ENCODE assay signal across 16 cellular contexts in genomic region chr1:29096255-29096896, GRCh38. TPM values are rescaled to one million over a fixed set of nuclear protein-coding genes. Genes with fewer than 3 reads are reported as not detected.
A peak's percentile ranks its signal among the peaks of the same experiment; 100 is the strongest.
DNase-seq lines count a peak whose midpoint lies in the region; TF ChIP-seq lines count a peak whose summit lies in the region.
"Had no signal": no experiment of that assay in that cellular context is flagged by ENCODE, and none has a peak within 500 bp of the region (broad histone marks: within the 10 kb centered on the region; RNA-seq: fewer than 3 reads in every experiment).

No MANE protein-coding gene starts in this region.

- no peak overlapping the region for H2AFZ ChIP-seq in osteoblast (ENCODE audit: low read length)

- no peak overlapping the region for H3K4me3 Mint-ChIP-seq in CD14-positive monocyte
- no peak overlapping the region for H3K4me3 Mint-ChIP-seq in glutamatergic neuron (ENCODE audit: unreplicated experiment)
- H3K4me3 Mint-ChIP-seq: activated naive CD4-positive, alpha-beta T cell treated with anti-CD3 and anti-CD28 coated beads for 36 hours; IgD-negative memory B cell; stimulated activated memory B cell treated with anti-CD40 and anti-IgM and Interleukin-4, amounts not matched to agents 10 μg/mL and 1 μg/mL and 100 μg/mL, for 72 hours had no signal

- no peak overlapping the region for H3K27ac Mint-ChIP-seq in CD14-positive monocyte
- H3K27ac Mint-ChIP-seq in glutamatergic neuron (ENCODE audit: unreplicated experiment): no peak overlapping the region
- H3K27ac Mint-ChIP-seq: activated naive CD4-positive, alpha-beta T cell treated with anti-CD3 and anti-CD28 coated beads for 36 hours; IgD-negative memory B cell; stimulated activated memory B cell treated with anti-CD40 and anti-IgM and Interleukin-4, amounts not matched to agents 10 μg/mL and 1 μg/mL and 100 μg/mL, for 72 hours had no signal

- H3K27me3 Mint-ChIP-seq in CD14-positive monocyte (ENCODE audit: low read depth in 3 of 3): no peaks in the 10 kb centered on the region
- peaks cover 2% of the 10 kb centered on the region for H3K27me3 Mint-ChIP-seq in glutamatergic neuron (ENCODE audit: unreplicated experiment)
- H3K27me3 Mint-ChIP-seq: IgD-negative memory B cell; stimulated activated memory B cell treated with anti-CD40 and anti-IgM and Interleukin-4, amounts not matched to agents 10 μg/mL and 1 μg/mL and 100 μg/mL, for 72 hours had no signal

- no peaks in the 10 kb centered on the region for H3K9me3 ChIP-seq in SK-N-MC (ENCODE audit: low read depth, low read length)
- H3K9me3 ChIP-seq in osteoblast (ENCODE audit: low read depth, low read length): no peaks in the 10 kb centered on the region
- H3K9me3 ChIP-seq: lower lobe of right lung had no signal

- H3K4me1 ChIP-seq in osteoblast (ENCODE audit: insufficient read depth, low read length): no peaks in the 10 kb centered on the region
- H3K4me1 ChIP-seq: lower lobe of right lung had no signal

- intact Hi-C loops in CD14-positive monocyte (cut with micrococcal nuclease): no loop called here

- H3K4me1 Mint-ChIP-seq in CD14-positive monocyte (no peaks in the 10 kb centered on the region), glutamatergic neuron (ENCODE audit: low read depth, unreplicated experiment) (no peaks in the 10 kb centered on the region)
- H3K4me1 Mint-ChIP-seq: stimulated activated memory B cell treated with anti-CD40 and anti-IgM and Interleukin-4, amounts not matched to agents 10 μg/mL and 1 μg/mL and 100 μg/mL, for 72 hours had no signal

- H3K4me3 ChIP-seq in SK-N-MC (no peak overlapping the region), osteoblast (ENCODE audit: insufficient read depth, low read length) (no peak overlapping the region)
- H3K4me3 ChIP-seq: lower lobe of right lung had no signal

- H3K9me3 Mint-ChIP-seq in CD14-positive monocyte: peaks cover 0 to 3% (median 0%) of the 10 kb centered on the region in 7 donors
- H3K9me3 Mint-ChIP-seq in glutamatergic neuron (ENCODE audit: unreplicated experiment): peaks cover 3% of the 10 kb centered on the region

- no peak for TF ChIP-seq CTCF in osteoblast (IDR thresholded peaks at IDR 0.05; ENCODE audit: extremely low read depth, low read depth, low read length)
- TF ChIP-seq CTCF in CD14-positive monocyte (IDR thresholded peaks at IDR 0.05): no peak
- no peak for TF ChIP-seq CTCF in glutamatergic neuron (IDR thresholded peaks at IDR 0.05; ENCODE audit: partially characterized antibody, unreplicated experiment)

- peak; percentile 49 for DNase-seq in NCI-H82 (lab: John Stamatoyannopoulos, UW)
- no peak for DNase-seq in NCI-H82 treated with DMSO at 0.1 percent for 48 hours (lab: John Stamatoyannopoulos, UW; ENCODE audit: unreplicated experiment)
- DNase-seq in NCI-H2081 (lab: John Stamatoyannopoulos, UW): peak; percentile 93 to 97
- DNase-seq in SK-N-MC (ENCODE audit: low read depth, low spot score): no peak
- DNase-seq in osteoblast (ENCODE audit: insufficient read length, low spot score, missing footprints): peak; percentile 27
- no peak for DNase-seq in HuH-7.5 (ENCODE audit: low spot score)
- DNase-seq in CD14-positive monocyte (ENCODE audit: low spot score): no peak
- DNase-seq in glutamatergic neuron: no peak
- DNase-seq: activated naive CD4-positive, alpha-beta T cell treated with anti-CD3 and anti-CD28 coated beads for 36 hours; effector memory CD4-positive, alpha-beta T cell; GOT3; lower lobe of right lung; NCI-H1694 treated with DMSO at 0.1 percent for 48 hours had no signal

- no peak overlapping the region for H3K9ac ChIP-seq in SK-N-MC (ENCODE audit: insufficient read length)

- H3K36me3 ChIP-seq in SK-N-MC (ENCODE audit: insufficient read depth, low read length) (peaks cover 89% of the 10 kb centered on the region), osteoblast (ENCODE audit: insufficient read depth, low read length) (no peaks in the 10 kb centered on the region)

- H3K79me2 ChIP-seq in osteoblast (ENCODE audit: insufficient read depth, low read length): no peaks in the 10 kb centered on the region

- H3K27ac ChIP-seq in SK-N-MC: 0 out of 2 replicates have a peak overlapping the region, but pooled peaks have one; percentile 31
- H3K27ac ChIP-seq in osteoblast (ENCODE audit: low read depth, low read length): no peak overlapping the region
- H3K27ac ChIP-seq: lower lobe of right lung had no signal

- H3K36me3 Mint-ChIP-seq in CD14-positive monocyte (peaks cover 55 to 67% of the 10 kb centered on the region in 2 donors), glutamatergic neuron (ENCODE audit: unreplicated experiment) (peaks cover 7% of the 10 kb centered on the region)

- no peak overlapping the region for H3K4me2 ChIP-seq in osteoblast (ENCODE audit: insufficient read depth, low read length)

- H4K20me1 ChIP-seq in osteoblast (ENCODE audit: insufficient read depth, low read length): no peaks in the 10 kb centered on the region

- H3K27me3 ChIP-seq in osteoblast (ENCODE audit: insufficient read depth, low read length): no peaks in the 10 kb centered on the region

RNA-seq across cellular contexts. Expression of gene TMEM200B, which starts 27.3 kb away (rescaled TPM):
- total RNA-seq in osteoblast (9.4 and 10.6 TPM in 2 replicates), glutamatergic neuron (ENCODE audit: unreplicated experiment) (5.8 TPM)
- not detected for polyA plus RNA-seq in CD14-positive monocyte
- total RNA-seq: SK-MEL-5 had no signal

Comparison
In these comparisons a context has a peak if more than half of its experiments do, and no peak if none do; other contexts are left out.
1. DNase-seq: peak in NCI-H82 (single experiment), NCI-H2081 (2 of 2) and osteoblast (single experiment); none in NCI-H82 treated with DMSO at 0.1 percent for 48 hours (single experiment), SK-N-MC (single experiment), HuH-7.5 (single experiment), CD14-positive monocyte (single experiment) and glutamatergic neuron (single experiment).